In the genomic region with DNA sequence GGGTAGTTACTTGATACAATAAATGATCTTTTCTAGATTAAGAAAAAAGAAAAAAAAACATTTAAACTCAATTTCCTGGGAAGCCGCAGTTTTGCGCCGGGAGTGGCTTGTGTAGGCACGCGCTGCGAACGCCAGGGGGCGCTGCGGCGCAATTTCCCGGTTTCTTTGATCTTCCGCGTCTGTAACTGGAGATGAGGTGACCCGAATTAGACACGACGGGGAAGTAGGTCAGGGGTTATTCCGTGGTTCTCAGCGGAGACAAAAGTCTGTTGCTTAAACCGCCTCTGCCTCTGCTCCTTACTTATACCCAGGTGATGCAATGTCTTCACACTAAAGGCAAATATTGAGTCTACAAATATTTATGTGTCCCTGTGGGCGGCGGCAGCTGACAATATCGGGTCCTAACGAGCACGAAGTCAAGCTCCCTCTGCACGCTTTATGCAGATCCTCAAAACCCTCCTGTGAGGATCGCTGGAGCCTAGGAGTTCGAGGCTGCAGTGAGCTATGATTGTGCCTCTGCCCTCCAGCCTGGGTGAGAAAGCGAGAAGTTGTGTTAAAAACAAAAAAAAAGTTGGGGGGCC, we compare ENCODE assay signal across 1 cellular context.
TF ChIP-seq lines count a peak whose summit lies in the region.

No MANE protein-coding gene starts in this region.

TF ChIP-seq in HepG2, 621 proteins besides CTCF, POLR2A, EP300 and RAD21 (continued from another document and continues in another):
- TF ChIP-seq NONO (IDR thresholded peaks at IDR 0.05) (no peak), NONO (CRISPR knock-in tag; conservative IDR thresholded peaks at IDR 0.05) (peak; percentile 87), SAFB2 (CRISPR knock-in tag; IDR thresholded peaks at IDR 0.05; ENCODE audit: borderline replicate concordance, low read depth) (no peak), ZBTB7B (CRISPR knock-in tag; IDR thresholded peaks at IDR 0.05) (peak; percentile 72; the same call in 1 of the 2 replicates), SYNCRIP (IDR thresholded peaks at IDR 0.05; ENCODE audit: insufficient read depth, low read depth, low read length) (no peak), ZNF75D (CRISPR knock-in tag; IDR thresholded peaks at IDR 0.05; ENCODE audit: borderline replicate concordance) (no peak), ZNF547 (CRISPR knock-in tag; IDR thresholded peaks at IDR 0.05) (no peak), SNAPC2 (CRISPR knock-in tag; IDR thresholded peaks at IDR 0.05) (no peak; the same call in 1 of the 2 replicates), ARNTL (CRISPR knock-in tag; IDR thresholded peaks at IDR 0.05) (0 out of 2 replicates have a peak, but pooled peaks have one; percentile 44), ZNF484 (CRISPR knock-in tag; IDR thresholded peaks at IDR 0.05; ENCODE audit: borderline replicate concordance, low read depth) (no peak), ZNF382 (CRISPR knock-in tag; IDR thresholded peaks at IDR 0.05; ENCODE audit: borderline replicate concordance) (no peak), SAP130 (CRISPR knock-in tag; IDR thresholded peaks at IDR 0.05; ENCODE audit: low read depth) (peak; percentile 75), FOXA3 (CRISPR knock-in tag; IDR thresholded peaks at IDR 0.05) (peak; percentile 94), ZNF615 (CRISPR knock-in tag; IDR thresholded peaks at IDR 0.05; ENCODE audit: borderline replicate concordance) (no peak), ZSCAN31 (CRISPR knock-in tag; IDR thresholded peaks at IDR 0.05; ENCODE audit: low read depth) (peak; percentile 66; the same call in 1 of the 2 replicates), MYNN (CRISPR knock-in tag; IDR thresholded peaks at IDR 0.05; ENCODE audit: low read depth) (no peak), ZNF468 (CRISPR knock-in tag; IDR thresholded peaks at IDR 0.05) (no peak), SSRP1 (CRISPR knock-in tag; IDR thresholded peaks at IDR 0.05) (no peak), ZNF747 (CRISPR knock-in tag; IDR thresholded peaks at IDR 0.05; ENCODE audit: borderline replicate concordance) (no peak), CREM (IDR thresholded peaks at IDR 0.05) (peak; percentile 78), CREM (CRISPR knock-in tag; IDR thresholded peaks at IDR 0.05) (no peak), RAD51 (IDR thresholded peaks at IDR 0.05; ENCODE audit: borderline replicate concordance) (no peak), ZNF543 (CRISPR knock-in tag; IDR thresholded peaks at IDR 0.05) (no peak), ZNF746 (CRISPR knock-in tag; IDR thresholded peaks at IDR 0.05) (peak; percentile 40; the same call in 1 of the 2 replicates), TMF1 (CRISPR knock-in tag; IDR thresholded peaks at IDR 0.05; ENCODE audit: low read depth) (no peak), TSC22D2 (CRISPR knock-in tag; IDR thresholded peaks at IDR 0.05; ENCODE audit: borderline replicate concordance) (0 out of 2 replicates have a peak, but pooled peaks have one; percentile 58), HIVEP1 (CRISPR knock-in tag; IDR thresholded peaks at IDR 0.05) (no peak; the same call in 1 of the 2 replicates), ZFP41 (CRISPR knock-in tag; IDR thresholded peaks at IDR 0.05; ENCODE audit: borderline replicate concordance) (no peak), PLRG1 (conservative IDR thresholded peaks at IDR 0.05) (no peak), ZNF496 (CRISPR knock-in tag; IDR thresholded peaks at IDR 0.05; ENCODE audit: insufficient replicate concordance) (no peak), ZNF569 (CRISPR knock-in tag; IDR thresholded peaks at IDR 0.05; ENCODE audit: borderline replicate concordance) (no peak), ZSCAN21 (CRISPR knock-in tag; IDR thresholded peaks at IDR 0.05; ENCODE audit: borderline replicate concordance) (no peak), CC2D1A (CRISPR knock-in tag; IDR thresholded peaks at IDR 0.05) (no peak), CEBPB (IDR thresholded peaks at IDR 0.05; ENCODE audit: borderline replicate concordance, low read depth, low read length) (peak; percentile 99), RORA (CRISPR knock-in tag; IDR thresholded peaks at IDR 0.05) (0 out of 2 replicates have a peak, but pooled peaks have one; percentile 75), THAP11 (CRISPR knock-in tag; IDR thresholded peaks at IDR 0.05) (peak; percentile 84), TEAD3 (CRISPR knock-in tag; optimal IDR thresholded peaks at IDR 0.05; ENCODE audit: borderline replicate concordance) (peak; percentile 76), ZBTB21 (CRISPR knock-in tag; IDR thresholded peaks at IDR 0.05) (0 out of 2 replicates have a peak, but pooled peaks have one; percentile 29), ZBTB42 (CRISPR knock-in tag; IDR thresholded peaks at IDR 0.05) (peak; percentile 44; the same call in 1 of the 2 replicates), KLF12 (CRISPR knock-in tag; IDR thresholded peaks at IDR 0.05; ENCODE audit: borderline replicate concordance) (no peak), ZNF354B (CRISPR knock-in tag; IDR thresholded peaks at IDR 0.05) (no peak), ZNF737 (CRISPR knock-in tag; IDR thresholded peaks at IDR 0.05; ENCODE audit: borderline replicate concordance) (no peak), KLF13 (CRISPR knock-in tag; IDR thresholded peaks at IDR 0.05) (no peak), POGZ (CRISPR knock-in tag; IDR thresholded peaks at IDR 0.05) (peak; percentile 59; the same call in 1 of the 2 replicates), ZNF124 (CRISPR knock-in tag; IDR thresholded peaks at IDR 0.05) (no peak), KLF11 (CRISPR knock-in tag; IDR thresholded peaks at IDR 0.05) (no peak; the same call in 1 of the 2 replicates)
- TF ChIP-seq, protein P1, sequence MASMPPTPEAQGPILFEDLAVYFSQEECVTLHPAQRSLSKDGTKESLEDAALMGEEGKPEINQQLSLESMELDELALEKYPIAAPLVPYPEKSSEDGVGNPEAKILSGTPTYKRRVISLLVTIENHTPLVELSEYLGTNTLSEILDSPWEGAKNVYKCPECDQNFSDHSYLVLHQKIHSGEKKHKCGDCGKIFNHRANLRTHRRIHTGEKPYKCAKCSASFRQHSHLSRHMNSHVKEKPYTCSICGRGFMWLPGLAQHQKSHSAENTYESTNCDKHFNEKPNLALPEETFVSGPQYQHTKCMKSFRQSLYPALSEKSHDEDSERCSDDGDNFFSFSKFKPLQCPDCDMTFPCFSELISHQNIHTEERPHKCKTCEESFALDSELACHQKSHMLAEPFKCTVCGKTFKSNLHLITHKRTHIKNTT (CRISPR knock-in tag; IDR thresholded peaks at IDR 0.05) = no peak
- TF ChIP-seq, protein P2, sequence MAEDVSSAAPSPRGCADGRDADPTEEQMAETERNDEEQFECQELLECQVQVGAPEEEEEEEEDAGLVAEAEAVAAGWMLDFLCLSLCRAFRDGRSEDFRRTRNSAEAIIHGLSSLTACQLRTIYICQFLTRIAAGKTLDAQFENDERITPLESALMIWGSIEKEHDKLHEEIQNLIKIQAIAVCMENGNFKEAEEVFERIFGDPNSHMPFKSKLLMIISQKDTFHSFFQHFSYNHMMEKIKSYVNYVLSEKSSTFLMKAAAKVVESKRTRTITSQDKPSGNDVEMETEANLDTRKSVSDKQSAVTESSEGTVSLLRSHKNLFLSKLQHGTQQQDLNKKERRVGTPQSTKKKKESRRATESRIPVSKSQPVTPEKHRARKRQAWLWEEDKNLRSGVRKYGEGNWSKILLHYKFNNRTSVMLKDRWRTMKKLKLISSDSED (CRISPR knock-in tag; IDR thresholded peaks at IDR 0.05) = no peak
- TF ChIP-seq, protein P3, sequence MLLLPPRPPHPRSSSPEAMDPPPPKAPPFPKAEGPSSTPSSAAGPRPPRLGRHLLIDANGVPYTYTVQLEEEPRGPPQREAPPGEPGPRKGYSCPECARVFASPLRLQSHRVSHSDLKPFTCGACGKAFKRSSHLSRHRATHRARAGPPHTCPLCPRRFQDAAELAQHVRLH (CRISPR knock-in tag; IDR thresholded peaks at IDR 0.05; ENCODE audit: borderline replicate concordance, low read depth) = peak; percentile 30; the same call in 1 of the 2 replicates
- TF ChIP-seq, protein P4, sequence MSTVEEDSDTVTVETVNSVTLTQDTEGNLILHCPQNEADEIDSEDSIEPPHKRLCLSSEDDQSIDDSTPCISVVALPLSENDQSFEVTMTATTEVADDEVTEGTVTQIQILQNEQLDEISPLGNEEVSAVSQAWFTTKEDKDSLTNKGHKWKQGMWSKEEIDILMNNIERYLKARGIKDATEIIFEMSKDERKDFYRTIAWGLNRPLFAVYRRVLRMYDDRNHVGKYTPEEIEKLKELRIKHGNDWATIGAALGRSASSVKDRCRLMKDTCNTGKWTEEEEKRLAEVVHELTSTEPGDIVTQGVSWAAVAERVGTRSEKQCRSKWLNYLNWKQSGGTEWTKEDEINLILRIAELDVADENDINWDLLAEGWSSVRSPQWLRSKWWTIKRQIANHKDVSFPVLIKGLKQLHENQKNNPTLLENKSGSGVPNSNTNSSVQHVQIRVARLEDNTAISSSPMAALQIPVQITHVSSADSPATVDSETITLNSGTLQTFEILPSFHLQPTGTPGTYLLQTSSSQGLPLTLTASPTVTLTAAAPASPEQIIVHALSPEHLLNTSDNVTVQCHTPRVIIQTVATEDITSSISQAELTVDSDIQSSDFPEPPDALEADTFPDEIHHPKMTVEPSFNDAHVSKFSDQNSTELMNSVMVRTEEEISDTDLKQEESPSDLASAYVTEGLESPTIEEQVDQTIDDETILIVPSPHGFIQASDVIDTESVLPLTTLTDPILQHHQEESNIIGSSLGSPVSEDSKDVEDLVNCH (CRISPR knock-in tag; IDR thresholded peaks at IDR 0.05) = no peak
- TF ChIP-seq, protein P5, sequence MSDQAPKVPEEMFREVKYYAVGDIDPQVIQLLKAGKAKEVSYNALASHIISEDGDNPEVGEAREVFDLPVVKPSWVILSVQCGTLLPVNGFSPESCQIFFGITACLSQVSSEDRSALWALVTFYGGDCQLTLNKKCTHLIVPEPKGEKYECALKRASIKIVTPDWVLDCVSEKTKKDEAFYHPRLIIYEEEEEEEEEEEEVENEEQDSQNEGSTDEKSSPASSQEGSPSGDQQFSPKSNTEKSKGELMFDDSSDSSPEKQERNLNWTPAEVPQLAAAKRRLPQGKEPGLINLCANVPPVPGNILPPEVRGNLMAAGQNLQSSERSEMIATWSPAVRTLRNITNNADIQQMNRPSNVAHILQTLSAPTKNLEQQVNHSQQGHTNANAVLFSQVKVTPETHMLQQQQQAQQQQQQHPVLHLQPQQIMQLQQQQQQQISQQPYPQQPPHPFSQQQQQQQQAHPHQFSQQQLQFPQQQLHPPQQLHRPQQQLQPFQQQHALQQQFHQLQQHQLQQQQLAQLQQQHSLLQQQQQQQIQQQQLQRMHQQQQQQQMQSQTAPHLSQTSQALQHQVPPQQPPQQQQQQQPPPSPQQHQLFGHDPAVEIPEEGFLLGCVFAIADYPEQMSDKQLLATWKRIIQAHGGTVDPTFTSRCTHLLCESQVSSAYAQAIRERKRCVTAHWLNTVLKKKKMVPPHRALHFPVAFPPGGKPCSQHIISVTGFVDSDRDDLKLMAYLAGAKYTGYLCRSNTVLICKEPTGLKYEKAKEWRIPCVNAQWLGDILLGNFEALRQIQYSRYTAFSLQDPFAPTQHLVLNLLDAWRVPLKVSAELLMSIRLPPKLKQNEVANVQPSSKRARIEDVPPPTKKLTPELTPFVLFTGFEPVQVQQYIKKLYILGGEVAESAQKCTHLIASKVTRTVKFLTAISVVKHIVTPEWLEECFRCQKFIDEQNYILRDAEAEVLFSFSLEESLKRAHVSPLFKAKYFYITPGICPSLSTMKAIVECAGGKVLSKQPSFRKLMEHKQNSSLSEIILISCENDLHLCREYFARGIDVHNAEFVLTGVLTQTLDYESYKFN (CRISPR knock-in tag; conservative IDR thresholded peaks at IDR 0.05) = peak; percentile 92
- TF ChIP-seq, protein P6, sequence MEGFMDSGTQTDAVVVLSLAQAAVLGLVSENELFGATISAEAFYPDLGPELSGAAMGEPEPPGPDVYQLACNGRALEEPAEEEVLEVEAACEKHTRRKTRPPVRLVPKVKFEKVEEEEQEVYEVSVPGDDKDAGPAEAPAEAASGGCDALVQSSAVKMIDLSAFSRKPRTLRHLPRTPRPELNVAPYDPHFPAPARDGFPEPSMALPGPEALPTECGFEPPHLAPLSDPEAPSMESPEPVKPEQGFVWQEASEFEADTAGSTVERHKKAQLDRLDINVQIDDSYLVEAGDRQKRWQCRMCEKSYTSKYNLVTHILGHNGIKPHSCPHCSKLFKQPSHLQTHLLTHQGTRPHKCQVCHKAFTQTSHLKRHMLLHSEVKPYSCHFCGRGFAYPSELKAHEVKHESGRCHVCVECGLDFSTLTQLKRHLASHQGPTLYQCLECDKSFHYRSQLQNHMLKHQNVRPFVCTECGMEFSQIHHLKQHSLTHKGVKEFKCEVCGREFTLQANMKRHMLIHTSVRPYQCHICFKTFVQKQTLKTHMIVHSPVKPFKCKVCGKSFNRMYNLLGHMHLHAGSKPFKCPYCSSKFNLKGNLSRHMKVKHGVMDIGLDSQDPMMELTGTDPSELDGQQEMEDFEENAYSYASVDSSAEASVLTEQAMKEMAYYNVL (CRISPR knock-in tag; IDR thresholded peaks at IDR 0.05; ENCODE audit: borderline replicate concordance) = no peak
- TF ChIP-seq, protein P7, sequence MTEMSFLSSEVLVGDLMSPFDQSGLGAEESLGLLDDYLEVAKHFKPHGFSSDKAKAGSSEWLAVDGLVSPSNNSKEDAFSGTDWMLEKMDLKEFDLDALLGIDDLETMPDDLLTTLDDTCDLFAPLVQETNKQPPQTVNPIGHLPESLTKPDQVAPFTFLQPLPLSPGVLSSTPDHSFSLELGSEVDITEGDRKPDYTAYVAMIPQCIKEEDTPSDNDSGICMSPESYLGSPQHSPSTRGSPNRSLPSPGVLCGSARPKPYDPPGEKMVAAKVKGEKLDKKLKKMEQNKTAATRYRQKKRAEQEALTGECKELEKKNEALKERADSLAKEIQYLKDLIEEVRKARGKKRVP (CRISPR knock-in tag; IDR thresholded peaks at IDR 0.05) = peak in 1 of 2 experiments; percentile 98; a peak in 2 of 4 replicates
- TF ChIP-seq, protein P8, sequence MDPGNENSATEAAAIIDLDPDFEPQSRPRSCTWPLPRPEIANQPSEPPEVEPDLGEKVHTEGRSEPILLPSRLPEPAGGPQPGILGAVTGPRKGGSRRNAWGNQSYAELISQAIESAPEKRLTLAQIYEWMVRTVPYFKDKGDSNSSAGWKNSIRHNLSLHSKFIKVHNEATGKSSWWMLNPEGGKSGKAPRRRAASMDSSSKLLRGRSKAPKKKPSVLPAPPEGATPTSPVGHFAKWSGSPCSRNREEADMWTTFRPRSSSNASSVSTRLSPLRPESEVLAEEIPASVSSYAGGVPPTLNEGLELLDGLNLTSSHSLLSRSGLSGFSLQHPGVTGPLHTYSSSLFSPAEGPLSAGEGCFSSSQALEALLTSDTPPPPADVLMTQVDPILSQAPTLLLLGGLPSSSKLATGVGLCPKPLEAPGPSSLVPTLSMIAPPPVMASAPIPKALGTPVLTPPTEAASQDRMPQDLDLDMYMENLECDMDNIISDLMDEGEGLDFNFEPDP (CRISPR knock-in tag; conservative IDR thresholded peaks at IDR 0.05) = no peak
